Comparison of ENCODE assay signal across 8 cellular contexts in genomic region chr1:244652699-244653438, GRCh38. TPM values are rescaled to one million over a fixed set of nuclear protein-coding genes. Genes with fewer than 3 reads are reported as not detected.
A peak's percentile ranks its signal among the peaks of the same experiment; 100 is the strongest.
DNase-seq lines count a peak whose midpoint lies in the region; ATAC-seq, FAIRE-seq and TF ChIP-seq lines count a peak whose summit lies in the region.

Gene DESI2 (plus strand): TSS chr1:244653126. CDS start chr1:244653314, 188 bp downstream.

- ATAC-seq in HG02763 (IDR thresholded peaks at IDR 0.05; ENCODE audit: unreplicated experiment) (peak; percentile 96), Right ventricle myocardium superior (ENCODE audit: poor library complexity) (peak; percentile 98), pancreas (peak; percentile 94 to 97 (median 94))

- peak; percentile 65 for TF ChIP-seq CTCF in GM12874 (IDR thresholded peaks at IDR 0.05; ENCODE audit: insufficient read depth, low read depth, low read length)
- TF ChIP-seq CTCF in pancreas (IDR thresholded peaks at IDR 0.05) = peak; percentile 12 to 33 (median 18)
- peak; percentile 53 to 63 for TF ChIP-seq CTCF in tibial artery (IDR thresholded peaks at IDR 0.05)

- H3K9me3 ChIP-seq in pancreas (no peaks in the 10 kb centered on the region), tibial artery (no peaks in the 10 kb centered on the region)

- intact Hi-C loops in Right ventricle myocardium superior (cut with DNase I) = loop anchor here (5.0 kb wide), 1 partner anchor 206 kb away; no protein-coding TSS in a partner anchor
- intact Hi-C loops in pancreas (cut with DNase I) = no loop called here
- intact Hi-C loops in tibial artery (cut with DNase I; ENCODE audit: low total_unique reads) = loop anchor here (2.0 to 10.0 kb wide), 3 partner anchors 201 to 318 kb away; partner anchors contain the start of genes ADSS2 and HNRNPU

- H3K4me3 ChIP-seq in pancreas = peak within 1 kb of the TSS; percentile 75 to 95 (median 87)
- H3K4me3 ChIP-seq in tibial artery = peak within 1 kb of the TSS; percentile 81 to 85

- H3K4me1 ChIP-seq in pancreas (peaks cover 0 to 22% (median 10%) of the 10 kb centered on the region in 3 donors), tibial artery (peaks cover 0 to 40% (median 23%) of the 10 kb centered on the region in 4 donors)

- WGBS in pancreas, 2 donors = 0% methylated on average over 65 to 77 of the region's 77 CpGs

- H3K27ac ChIP-seq in pancreas = peak within 1 kb of the TSS; percentile 73 to 95 (median 88)
- peak within 1 kb of the TSS; percentile 89 to 93 for H3K27ac ChIP-seq in tibial artery

- H3K27me3 ChIP-seq in pancreas = no peaks in the 10 kb centered on the region
- H3K27me3 ChIP-seq in tibial artery = no peaks in the 10 kb centered on the region

- peak; percentile 49 for FAIRE-seq in pancreas (lab: Jason Lieb, UNC)

- no peaks in the 10 kb centered on the region for H3K36me3 ChIP-seq in pancreas
- no peaks in the 10 kb centered on the region for H3K36me3 ChIP-seq in tibial artery

- DNase-seq in NCI-H1417 (lab: John Stamatoyannopoulos, UW) (peak; percentile 95 to 100 (median 98)), SW 1271 (lab: John Stamatoyannopoulos, UW) (peak; percentile 85 to 92), Right ventricle myocardium superior (peak; percentile 99), pancreas (peak; percentile 96 to 100 (median 98)), tibial artery (peak; percentile 100)
- DNase-seq in activated naive CD8-positive, alpha-beta T cell treated with anti-CD3 and anti-CD28 coated beads, Interleukin-2, amount 50 U/mL, for 16 hours (ENCODE audit: low read depth, low spot score) = peak; percentile 96

RNA-seq across cellular contexts. Expression of gene DESI2, which starts in this region (rescaled TPM):
- total RNA-seq in Right ventricle myocardium superior = 19.8 TPM
- 10 to 100 TPM in 1 of 6 donors, 1 to 10 TPM in 5; 4.9 to 13.2 (median 8.1) TPM for total RNA-seq in pancreas
- 1 to 10 TPM; 5.1 to 5.3 TPM for polyA plus RNA-seq in pancreas

Comparison
In these comparisons a context has a peak if more than half of its experiments do, and no peak if none do; other contexts are left out.
1. Peak in every context shown above with its lines: DNase-seq, ATAC-seq, H3K4me3 ChIP-seq and H3K27ac ChIP-seq.
2. intact Hi-C loops: an anchor here in Right ventricle myocardium superior (5.0 kb wide) and tibial artery (2.0 to 10.0 kb wide); none called in pancreas.